Comparison of ENCODE assay signal across 38 cellular contexts in the genomic region with DNA sequence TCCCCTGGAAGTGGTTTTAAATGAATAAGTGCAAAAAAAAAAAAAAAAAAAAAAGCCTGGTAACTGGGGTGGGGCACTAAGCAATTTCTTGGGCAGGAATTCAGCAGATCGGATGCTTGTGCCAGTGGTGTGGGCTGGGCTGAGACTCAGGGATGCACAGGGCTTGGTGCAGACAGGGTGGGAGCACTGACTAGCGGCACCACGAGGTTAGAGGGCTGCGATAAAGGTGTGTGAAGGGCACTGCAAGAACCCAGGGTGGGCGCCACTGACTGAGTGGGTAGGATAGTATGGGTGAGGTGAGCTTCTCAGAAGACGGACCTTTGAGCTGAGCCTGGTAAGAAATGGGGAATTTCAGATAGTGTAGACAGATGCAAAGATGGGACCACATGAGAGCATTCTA. TPM values are rescaled to one million over a fixed set of nuclear protein-coding genes. Genes with fewer than 3 reads are reported as not detected.
"Had no signal": no experiment of that assay in that cellular context is flagged by ENCODE, and none has a peak within 500 bp of the region (broad histone marks: within the 10 kb centered on the region; RNA-seq: fewer than 3 reads in every experiment).

No MANE protein-coding gene starts in this region.

- H3K27ac ChIP-seq: KMS-11 had no signal

- H3K27me3 ChIP-seq: MG63 had no signal

- H3K9me3 ChIP-seq: MG63 had no signal

- DNase-seq: Karpas-422, Kasumi-1, KBM-7, KG1, MG63, MM.1S, MV-4-11, NCI-H1048, NCI-H1092, NCI-H1092 treated with DMSO at 0.1 percent for 48 hours, NCI-H1105, NCI-H1105 treated with DMSO at 0.1 percent for 48 hours, NCI-H1417, NCI-H1417 treated with DMSO at 0.1 percent for 48 hours, NCI-H1436, NCI-H1436 treated with DMSO at 0.1 percent for 48 hours, NCI-H146, NCI-H1694, NCI-H1694 treated with DMSO at 0.1 percent for 48 hours, NCI-H187, NCI-H187 treated with DMSO at 0.1 percent for 48 hours, NCI-H1930, NCI-H2029, NCI-H2029 treated with DMSO at 0.1 percent for 48 hours, NCI-H2081, NCI-H2081 treated with DMSO at 0.1 percent for 48 hours, NCI-H2107, NCI-H2171, NCI-H2171 treated with DMSO at 0.1 percent for 48 hours, NCI-H2227 treated with DMSO at 0.1 percent for 48 hours, NCI-H226, NCI-H345, NCI-H446, NCI-H446 treated with DMSO at 0.1 percent for 48 hours had no signal

- H3K4me2 ChIP-seq: KMS-11 had no signal

- H3K36me3 ChIP-seq: MG63 had no signal

- H3K4me3 ChIP-seq: MG63 had no signal

RNA-seq across cellular contexts. Expression of a gene that starts 45.5 kb away (rescaled TPM):
- total RNA-seq: LHCN-M2, M059J, MCF 10A had no signal
